ENCODE assay signal across 25 cellular contexts in the genomic region with DNA sequence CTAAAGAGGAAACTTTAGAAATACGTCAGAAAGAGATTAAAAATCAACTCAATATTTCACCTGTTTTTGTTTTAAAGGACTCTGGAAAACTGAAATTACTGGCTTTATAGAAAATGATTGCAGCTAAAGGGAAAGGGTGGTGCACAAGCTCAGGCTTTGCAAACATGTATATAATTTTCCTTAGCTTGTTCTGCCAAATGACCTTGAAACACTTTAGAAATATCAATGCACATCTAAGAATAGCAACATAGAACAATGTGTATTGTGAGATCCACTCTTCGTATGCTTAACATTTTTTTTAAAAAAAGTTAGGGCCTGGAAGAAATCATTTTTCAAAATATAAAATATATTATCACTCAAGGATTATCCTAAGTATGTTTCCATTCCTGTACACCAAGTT.
"Had no signal": no experiment of that assay in that cellular context is flagged by ENCODE, and none has a peak within 500 bp of the region (broad histone marks: within the 10 kb centered on the region; RNA-seq: fewer than 3 reads in every experiment).

No MANE protein-coding gene starts in this region.

- H2AFZ ChIP-seq: neural progenitor cell, parathyroid adenoma had no signal

- ATAC-seq: natural killer cell; psoas muscle; right lobe of liver; stimulated activated effector memory CD8-positive, alpha-beta T cell treated with anti-CD3 and anti-CD28 coated beads, Interleukin-12 subunit alpha, Interleukin-12 subunit beta, amount 100 ng/mL, for 72 hours; stimulated activated naive B cell treated with anti-CD40 and anti-IgM and Interleukin-4, amounts not matched to agents 10 μg/mL and 1 μg/mL and 100 μg/mL, for 72 hours had no signal

- H3K4me1 ChIP-seq: neural progenitor cell, parathyroid adenoma, psoas muscle, right lobe of liver, sigmoid colon, stomach, thyroid gland, tibial nerve had no signal

- FAIRE-seq: small intestine, urothelium cell line had no signal

- H3K79me2 ChIP-seq: parathyroid adenoma had no signal

- H3K9ac ChIP-seq: neural progenitor cell, parathyroid adenoma had no signal

- H3K9me3 ChIP-seq: ovary, psoas muscle, right lobe of liver, sigmoid colon, stomach, thoracic aorta, thyroid gland, tibial nerve, upper lobe of left lung, vagina had no signal

- H3K36me3 ChIP-seq: neural progenitor cell, ovary, right lobe of liver, sigmoid colon, stomach, thoracic aorta, thyroid gland, tibial nerve, upper lobe of left lung, vagina had no signal

- DNase-seq: natural killer cell; occipital lobe; ovary; posterior cingulate gyrus; psoas muscle; right lobe of liver; sigmoid colon; small intestine; stimulated activated CD4-positive, alpha-beta T cell treated with anti-CD3 and anti-CD28 coated beads, Interleukin-15, amount 100 ng/mL, for 24 hours; stimulated activated CD4-positive, alpha-beta T cell treated with anti-CD3 and anti-CD28 coated beads, Interleukin-2, amount 100 ng/mL, for 24 hours; stimulated activated CD4-positive, alpha-beta T cell treated with anti-CD3 and anti-CD28 coated beads, Interleukin-2, amount 100 ng/mL, for 48 hours; stimulated activated CD4-positive, alpha-beta T cell treated with anti-CD3 and anti-CD28 coated beads, Interleukin-4, amount 100 ng/mL, for 24 hours; stimulated activated naive B cell treated with anti-CD40 and anti-IgM and Interleukin-4, amounts not matched to agents 10 μg/mL and 1 μg/mL and 100 μg/mL, for 72 hours; stimulated activated naive CD4-positive, alpha-beta T cell treated with Interleukin-2 at 50 U/mL for 16 hours; stomach; thyroid gland; trophoblast cell; upper lobe of left lung had no signal

- H3K27ac ChIP-seq: neural progenitor cell, ovary, parathyroid adenoma, psoas muscle, right lobe of liver, sigmoid colon, stomach, thoracic aorta, thyroid gland, tibial nerve, upper lobe of left lung, vagina had no signal

- H3K4me3 ChIP-seq: neural progenitor cell, ovary, psoas muscle, right lobe of liver, sigmoid colon, stomach, thoracic aorta, thyroid gland, tibial nerve, upper lobe of left lung, vagina had no signal

- H3K4me2 ChIP-seq: neural progenitor cell had no signal

- H3K27me3 ChIP-seq: neural progenitor cell, ovary, right lobe of liver, sigmoid colon, stomach, thyroid gland, tibial nerve, upper lobe of left lung, vagina had no signal
